Comparison of ENCODE assay signal across 1 cellular context in genomic region chr19:2268861-2269243, GRCh38.
A peak's percentile ranks its signal among the peaks of the same experiment; 100 is the strongest.
TF ChIP-seq lines count a peak whose summit lies in the region.

No MANE protein-coding gene starts in this region.

TF ChIP-seq in K562, 482 proteins besides CTCF, POLR2A, EP300 and RAD21 (continued from another document):
- TF ChIP-seq PKNOX1 (IDR thresholded peaks at IDR 0.05) (no peak), ZNF124 (CRISPR knock-in tag; IDR thresholded peaks at IDR 0.05) (no peak), ZNF592 (IDR thresholded peaks at IDR 0.05) (no peak), CEBPB (tag; IDR thresholded peaks at IDR 0.05) (no peak), GTF2F1 (IDR thresholded peaks at IDR 0.05; ENCODE audit: low read depth, low read length) (no peak), RBBP5 (IDR thresholded peaks at IDR 0.05; ENCODE audit: borderline replicate concordance, insufficient read depth, low read length, poor library complexity, severe bottlenecking) (no peak), ZZZ3 (IDR thresholded peaks at IDR 0.05) (no peak), RNF2 (IDR thresholded peaks at IDR 0.05) (no peak), GATAD2B (IDR thresholded peaks at IDR 0.05; ENCODE audit: borderline replicate concordance) (0 out of 2 replicates have a peak, but pooled peaks have one; percentile 53), MXI1 (IDR thresholded peaks at IDR 0.05; ENCODE audit: low read depth, low read length) (0 out of 2 replicates have a peak, but pooled peaks have one; percentile 5), SRSF3 (IDR thresholded peaks at IDR 0.05; ENCODE audit: insufficient read depth, low read length) (no peak), PBX2 (CRISPR knock-in tag; IDR thresholded peaks at IDR 0.05; ENCODE audit: low read depth) (no peak), PBX2 (tag; conservative IDR thresholded peaks at IDR 0.05; ENCODE audit: low read depth) (no peak), ZNF586 (CRISPR knock-in tag; conservative IDR thresholded peaks at IDR 0.05) (no peak), KLF6 (CRISPR knock-in tag; IDR thresholded peaks at IDR 0.05; ENCODE audit: borderline replicate concordance) (0 out of 2 replicates have a peak, but pooled peaks have one; percentile 24), ZNF212 (CRISPR knock-in tag; IDR thresholded peaks at IDR 0.05) (no peak), CC2D1A (IDR thresholded peaks at IDR 0.05) (no peak)
